In genomic region chr1:96598416-96599168, GRCh38 we compare ENCODE assay signal across 1 cellular context.
TF ChIP-seq lines count a peak whose summit lies in the region.

No MANE protein-coding gene starts in this region.

TF ChIP-seq in H1, 55 proteins besides CTCF, POLR2A, EP300 and RAD21 (continued from another document):
- no peak for TF ChIP-seq USF2 (IDR thresholded peaks at IDR 0.05; ENCODE audit: low read length)
